8 cellular contexts compared by ENCODE assay signal in the genomic region with DNA sequence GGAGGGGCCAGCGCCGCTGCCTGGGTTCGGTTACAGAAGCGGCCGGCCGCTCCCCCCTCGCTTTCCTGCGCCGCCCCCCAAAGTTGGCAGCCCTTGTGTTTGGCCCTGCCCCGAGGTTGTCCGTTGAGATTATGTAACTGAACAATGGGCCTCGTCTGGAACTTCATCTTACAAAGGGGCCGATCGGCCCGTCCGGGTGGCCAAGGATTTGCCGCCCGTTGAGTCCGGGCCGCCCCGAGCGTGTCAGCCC. TPM values are rescaled to one million over a fixed set of nuclear protein-coding genes. Genes with fewer than 3 reads are reported as not detected.
DNase-seq lines count a peak whose midpoint lies in the region; ATAC-seq and TF ChIP-seq lines count a peak whose summit lies in the region.

No MANE protein-coding gene starts in this region.

- CTCF ChIA-PET in Caco-2 (lab: Charles Lee): no interaction called here

- H4K20me1 ChIP-seq in OCI-LY1 (ENCODE audit: insufficient read depth, low read length): no peaks in the 10 kb centered on the region

- no peaks in the 10 kb centered on the region for H3K27me3 Mint-ChIP-seq in Caco-2 (ENCODE audit: insufficient read depth, unreplicated experiment)

- peak overlapping the region; percentile 96 for H3K27ac Mint-ChIP-seq in Caco-2 (ENCODE audit: unreplicated experiment)

- POLR2A ChIA-PET in Caco-2 (lab: Charles Lee): no interaction called here

- peaks cover 34% of the 10 kb centered on the region for H3K4me1 Mint-ChIP-seq in Caco-2 (ENCODE audit: low read depth, unreplicated experiment)

- peaks cover 71% of the 10 kb centered on the region for H3K36me3 Mint-ChIP-seq in Caco-2 (ENCODE audit: insufficient read depth, unreplicated experiment)

- peak overlapping the region; percentile 99 for H3K9ac ChIP-seq in OCI-LY1 (ENCODE audit: low read length)

- peak overlapping the region; percentile 85 for H3K27ac ChIP-seq in OCI-LY1 (ENCODE audit: low read depth, low read length, poor library complexity, severe bottlenecking)

- H3K4me3 Mint-ChIP-seq in Caco-2 (ENCODE audit: unreplicated experiment): peak overlapping the region; percentile 94

- no peaks in the 10 kb centered on the region for H3K9me3 Mint-ChIP-seq in Caco-2 (ENCODE audit: unreplicated experiment)

- intact Hi-C loops in Caco-2 (cut with micrococcal nuclease; ENCODE audit: unreplicated experiment): no loop called here

- peak overlapping the region; percentile 96 for H3K4me2 ChIP-seq in OCI-LY1 (ENCODE audit: low read length)

- no peak for TF ChIP-seq CTCF in Caco-2 (IDR thresholded peaks at IDR 0.05; ENCODE audit: insufficient read depth in 1 of 2, low read depth in 1 of 2, low read length in 1 of 2, severe bottlenecking in 1 of 2, unreplicated experiment in 1 of 2)
- TF ChIP-seq CTCF in OCI-LY1 (IDR thresholded peaks at IDR 0.05; ENCODE audit: low read length): no peak
- no peak for TF ChIP-seq CTCF in choroid plexus epithelial cell (conservative IDR thresholded peaks at IDR 0.05; ENCODE audit: low read depth, low read length)

- no peak overlapping the region for H2AFZ ChIP-seq in OCI-LY1 (ENCODE audit: low read length)

- H3K9me2 ChIP-seq in OCI-LY1 (ENCODE audit: low read depth, low read length): no peaks in the 10 kb centered on the region

- peaks cover 37% of the 10 kb centered on the region for H3K4me1 ChIP-seq in Caco-2
- peaks cover 65% of the 10 kb centered on the region for H3K4me1 ChIP-seq in OCI-LY1 (ENCODE audit: insufficient read depth, low read length, severe bottlenecking)
- H3K4me1 ChIP-seq in mononuclear cell (ENCODE audit: insufficient read depth, low read length): peaks cover 21% of the 10 kb centered on the region

- no TSS peak for BruUV-seq in Caco-2 (replicated peaks; lab: Mats Ljungman, UMichigan)

- peaks cover 12% of the 10 kb centered on the region for H3F3A ChIP-seq in OCI-LY1 (ENCODE audit: insufficient read depth, low read length)

- H3K27me3 ChIP-seq in Caco-2 (replicated peaks; ENCODE audit: control insufficient read depth, insufficient read depth, low read length) (no peaks in the 10 kb centered on the region), OCI-LY1 (ENCODE audit: insufficient read depth, low read length) (no peaks in the 10 kb centered on the region), mononuclear cell (ENCODE audit: insufficient read depth, low read length) (no peaks in the 10 kb centered on the region)

- ATAC-seq in GM19351 (IDR thresholded peaks at IDR 0.05; ENCODE audit: unreplicated experiment): no peak

- peak overlapping the region; percentile 87 for H3K4me3 ChIP-seq in Caco-2 (ENCODE audit: low read depth, low read length)
- H3K4me3 ChIP-seq in OCI-LY1 (ENCODE audit: low read depth, low read length, poor library complexity, severe bottlenecking): peak overlapping the region; percentile 99
- H3K4me3 ChIP-seq in choroid plexus epithelial cell (ENCODE audit: low read depth, low read length): peak overlapping the region; percentile 83
- H3K4me3 ChIP-seq in mononuclear cell (ENCODE audit: low read length): peak overlapping the region; percentile 72

- no peaks in the 10 kb centered on the region for H3K36me3 ChIP-seq in Caco-2 (ENCODE audit: control insufficient read depth, insufficient read depth, low read length)
- peaks cover 49% of the 10 kb centered on the region for H3K36me3 ChIP-seq in OCI-LY1 (ENCODE audit: insufficient read depth, low read length)

- H3K9me3 ChIP-seq in Caco-2 (no peaks in the 10 kb centered on the region), OCI-LY1 (ENCODE audit: low read length) (no peaks in the 10 kb centered on the region), mononuclear cell (ENCODE audit: low read depth, low read length) (no peaks in the 10 kb centered on the region)

- DNase-seq in Caco-2 (no peak), choroid plexus epithelial cell (ENCODE audit: low read depth) (peak; percentile 39), superior temporal gyrus (ENCODE audit: extremely low spot score) (no peak), NCI-H1092 (lab: John Stamatoyannopoulos, UW) (no peak), NCI-H1436 treated with DMSO at 0.1 percent for 48 hours (lab: John Stamatoyannopoulos, UW) (no peak)

- peaks cover 56% of the 10 kb centered on the region for H3K79me2 ChIP-seq in OCI-LY1 (ENCODE audit: insufficient read depth, low read length)

RNA-seq across cellular contexts. Expression of gene WEE1, which starts 1.0 kb away (rescaled TPM):
- total RNA-seq in Caco-2 (2022): 108 and 116 TPM in 2 replicates
- 9.7 TPM for total RNA-seq in mononuclear cell

Comparison
In these comparisons a context has a peak if more than half of its experiments do, and no peak if none do; other contexts are left out.
1. RNA of gene WEE1, which starts 1.0 kb away (total RNA-seq): 108 to 116 TPM in Caco-2; 9.7 TPM in mononuclear cell (single experiment); every median in the first group is over 10 times any median in the second.
2. Peak in every context shown above with its lines, with median percentiles within 50 percentile points of each other: H3K4me3 ChIP-seq.